Comparison of ENCODE assay signal across 22 cellular contexts in the genomic region with DNA sequence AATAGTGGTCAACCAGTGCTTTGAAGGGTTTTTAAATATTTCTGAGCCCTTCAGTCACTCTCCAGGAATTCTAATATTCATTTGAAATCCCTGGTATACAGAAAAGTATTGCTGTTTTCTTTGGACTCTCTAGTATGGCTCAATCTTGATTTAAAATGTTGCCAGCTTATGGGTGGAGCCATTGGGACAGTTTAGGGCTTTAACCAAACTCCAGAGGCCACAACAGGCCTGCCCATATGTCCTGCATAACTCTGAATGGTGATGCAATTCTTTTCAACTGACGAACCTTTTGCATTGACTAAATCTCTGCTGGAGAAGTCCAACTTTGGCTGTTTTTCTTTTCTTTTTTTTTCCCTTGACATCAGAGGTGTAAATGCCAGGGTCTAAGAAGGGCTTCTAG. TPM values are rescaled to one million over a fixed set of nuclear protein-coding genes. Genes with fewer than 3 reads are reported as not detected.
DNase-seq lines count a peak whose midpoint lies in the region; ATAC-seq and TF ChIP-seq lines count a peak whose summit lies in the region.
"Had no signal": no experiment of that assay in that cellular context is flagged by ENCODE, and none has a peak within 500 bp of the region (broad histone marks: within the 10 kb centered on the region; RNA-seq: fewer than 3 reads in every experiment).

No MANE protein-coding gene starts in this region.

- H3K4me3 Mint-ChIP-seq in progenitor cell of endocrine pancreas (ENCODE audit: low read depth), result no peak overlapping the region
- H3K4me3 Mint-ChIP-seq: CD4-positive, CD25-positive, alpha-beta regulatory T cell; nephron progenitor cell; stimulated activated memory B cell treated with anti-CD40 and anti-IgM and Interleukin-4, amounts not matched to agents 10 μg/mL and 1 μg/mL and 100 μg/mL, for 72 hours had no signal

- ATAC-seq in GM18870 (IDR thresholded peaks at IDR 0.05; ENCODE audit: unreplicated experiment) (no peak), HG03457 (IDR thresholded peaks at IDR 0.05; ENCODE audit: unreplicated experiment) (no peak)
- ATAC-seq: PC-3; stimulated activated memory B cell treated with anti-CD40 and anti-IgM and Interleukin-4, amounts not matched to agents 10 μg/mL and 1 μg/mL and 100 μg/mL, for 72 hours had no signal

- in situ Hi-C loops in GM13976 (cut with MboI; ENCODE audit: low sequenced_read_pairs, unreplicated experiment), result no loop called here

- no peaks in the 10 kb centered on the region for H3K27me3 Mint-ChIP-seq in progenitor cell of endocrine pancreas
- H3K27me3 Mint-ChIP-seq: CD4-positive, CD25-positive, alpha-beta regulatory T cell; stimulated activated memory B cell treated with anti-CD40 and anti-IgM and Interleukin-4, amounts not matched to agents 10 μg/mL and 1 μg/mL and 100 μg/mL, for 72 hours had no signal

- no peaks in the 10 kb centered on the region for H3K36me3 Mint-ChIP-seq in progenitor cell of endocrine pancreas (ENCODE audit: insufficient read depth)

- DNase-seq in HCEC 1CT, result peak; percentile 66
- peak; percentile 70 for DNase-seq in NOMO-1 treated with dmso at 0.1 percent for 144 hours (lab: John Stamatoyannopoulos, UW; ENCODE audit: unreplicated experiment)
- peak; percentile 76 for DNase-seq in fibroblast of peridontal ligament (ENCODE audit: extremely low read depth)
- DNase-seq in progenitor cell of endocrine pancreas (ENCODE audit: low spot score, unreplicated experiment), result no peak
- DNase-seq in cardiac septum (ENCODE audit: low spot score), result no peak
- no peak for DNase-seq in GM13976 (ENCODE audit: low spot score)
- DNase-seq: activated CD4-positive, alpha-beta T cell treated with anti-CD3 and anti-CD28 coated beads for 1 hour; activated effector memory CD4-positive, alpha-beta T cell treated with Interleukin-2 at 50 U/mL for 16 hours; CD4-positive, CD25-positive, alpha-beta regulatory T cell; colonic mucosa; heart right ventricle; NCI-H2081 treated with DMSO at 0.1 percent for 48 hours; NCI-H526; nephron progenitor cell; T1000; transverse colon had no signal

- TF ChIP-seq CTCF in progenitor cell of endocrine pancreas (IDR thresholded peaks at IDR 0.05; ENCODE audit: unreplicated experiment) (no peak), GM13976 (IDR thresholded peaks at IDR 0.05; ENCODE audit: borderline replicate concordance, control extremely low read depth, extremely low read depth, insufficient read depth, missing control alignments) (no peak)

- H3K27ac Mint-ChIP-seq in progenitor cell of endocrine pancreas, result peak overlapping the region; percentile 24
- H3K27ac Mint-ChIP-seq: CD4-positive, CD25-positive, alpha-beta regulatory T cell; nephron progenitor cell; stimulated activated memory B cell treated with anti-CD40 and anti-IgM and Interleukin-4, amounts not matched to agents 10 μg/mL and 1 μg/mL and 100 μg/mL, for 72 hours had no signal

- H3K9me3 Mint-ChIP-seq in progenitor cell of endocrine pancreas (ENCODE audit: low read depth), result no peaks in the 10 kb centered on the region
- H3K9me3 Mint-ChIP-seq: CD4-positive, CD25-positive, alpha-beta regulatory T cell; nephron progenitor cell; stimulated activated memory B cell treated with anti-CD40 and anti-IgM and Interleukin-4, amounts not matched to agents 10 μg/mL and 1 μg/mL and 100 μg/mL, for 72 hours had no signal

- H3K4me1 Mint-ChIP-seq in progenitor cell of endocrine pancreas (ENCODE audit: low read depth), result no peaks in the 10 kb centered on the region
- H3K4me1 Mint-ChIP-seq: CD4-positive, CD25-positive, alpha-beta regulatory T cell; nephron progenitor cell; stimulated activated memory B cell treated with anti-CD40 and anti-IgM and Interleukin-4, amounts not matched to agents 10 μg/mL and 1 μg/mL and 100 μg/mL, for 72 hours had no signal

- intact Hi-C loops in cardiac septum (cut with DNase I), result no loop called here

RNA-seq across cellular contexts. Expression of a gene that starts 10.3 kb away (rescaled TPM):
- total RNA-seq in progenitor cell of endocrine pancreas (115 and 117 TPM in 2 replicates), cardiac septum (73.0 TPM)

RNA-seq across cellular contexts. Expression of a gene that starts 31.3 kb away (rescaled TPM):
- total RNA-seq in progenitor cell of endocrine pancreas (0.31 and 0.58 TPM in 2 replicates), cardiac septum (0.19 TPM)
- total RNA-seq: CD4-positive, CD25-positive, alpha-beta regulatory T cell; endothelial cell of umbilical vein; pulmonary artery endothelial cell had no signal

RNA-seq across cellular contexts. Expression of a gene that starts 44.9 kb away (rescaled TPM):
- total RNA-seq in progenitor cell of endocrine pancreas (0.84 and 1.3 TPM in 2 replicates), cardiac septum (73.9 TPM)

Comparison
In these comparisons a context has a peak if more than half of its experiments do, and no peak if none do; other contexts are left out.
1. DNase-seq: peak in HCEC 1CT (single experiment), NOMO-1 treated with dmso at 0.1 percent for 144 hours (single experiment) and fibroblast of peridontal ligament (single experiment); none in progenitor cell of endocrine pancreas (single experiment), cardiac septum (single experiment) and GM13976 (single experiment).
2. RNA of a gene that starts 44.9 kb away (total RNA-seq): 73.9 TPM in cardiac septum (single experiment); 0.84 to 1.3 TPM in progenitor cell of endocrine pancreas; every median in the first group is over 10 times any median in the second.